1 cellular context compared by ENCODE assay signal in genomic region chr16:76531236-76531635, GRCh38.
TF ChIP-seq lines count a peak whose summit lies in the region.

No MANE protein-coding gene starts in this region.

TF ChIP-seq in HepG2, 621 proteins besides CTCF, POLR2A, EP300 and RAD21 (continued from another document):
- no peak for TF ChIP-seq IRF1 (CRISPR knock-in tag; IDR thresholded peaks at IDR 0.05; ENCODE audit: low read depth)
- no peak for TF ChIP-seq ZSCAN29 (CRISPR knock-in tag; conservative IDR thresholded peaks at IDR 0.05)
- TF ChIP-seq CERS6 (CRISPR knock-in tag; IDR thresholded peaks at IDR 0.05): no peak
- TF ChIP-seq ZKSCAN1 (IDR thresholded peaks at IDR 0.05; ENCODE audit: low read length): no peak
- no peak for TF ChIP-seq ARNTL (CRISPR knock-in tag; IDR thresholded peaks at IDR 0.05)
- TF ChIP-seq HIVEP1 (CRISPR knock-in tag; IDR thresholded peaks at IDR 0.05): no peak
- TF ChIP-seq ZNF574 (CRISPR knock-in tag; IDR thresholded peaks at IDR 0.05): no peak
- TF ChIP-seq ZNF441 (CRISPR knock-in tag; IDR thresholded peaks at IDR 0.05; ENCODE audit: borderline replicate concordance): no peak
- TF ChIP-seq KLF6 (CRISPR knock-in tag; IDR thresholded peaks at IDR 0.05): no peak
